Comparison of ENCODE assay signal across 29 cellular contexts in the genomic region with DNA sequence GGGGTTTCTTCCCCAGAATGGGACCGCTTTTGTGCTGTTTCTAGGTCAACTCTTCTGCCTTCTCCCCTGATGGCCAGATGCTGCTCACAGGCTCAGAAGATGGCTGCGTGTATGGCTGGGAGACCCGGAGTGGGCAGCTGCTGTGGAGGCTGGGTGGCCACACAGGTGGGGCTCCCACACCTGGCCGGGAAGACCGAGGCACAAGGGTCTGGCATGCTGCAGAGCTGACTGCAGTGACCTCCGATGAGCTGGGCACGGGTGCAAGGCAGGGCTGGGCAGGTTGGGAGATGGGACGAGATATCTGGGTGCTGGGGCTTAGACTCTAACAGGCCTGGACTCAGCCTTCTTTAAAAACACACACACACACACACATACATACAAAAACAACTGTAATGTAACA. TPM values are rescaled to one million over a fixed set of nuclear protein-coding genes. Genes with fewer than 3 reads are reported as not detected.
A peak's percentile ranks its signal among the peaks of the same experiment; 100 is the strongest.
DNase-seq lines count a peak whose midpoint lies in the region; ATAC-seq and TF ChIP-seq lines count a peak whose summit lies in the region.
"Had no signal": no experiment of that assay in that cellular context is flagged by ENCODE, and none has a peak within 500 bp of the region (broad histone marks: within the 10 kb centered on the region; RNA-seq: fewer than 3 reads in every experiment).

No MANE protein-coding gene starts in this region.

- H3K36me3 Mint-ChIP-seq in activated CD8-positive, alpha-beta T cell treated with anti-CD3 and anti-CD28 coated beads, Interleukin-2, amount 10 ng/mL, durations not matched to agents 7 days and 5 days (ENCODE audit: low read depth) = peaks cover 24% of the 10 kb centered on the region
- H3K36me3 Mint-ChIP-seq in activated CD8-positive, alpha-beta T cell treated with anti-CD3 and anti-CD28 coated beads for 36 hours (ENCODE audit: low read depth) = peaks cover 21% of the 10 kb centered on the region
- H3K36me3 Mint-ChIP-seq in effector memory CD8-positive, alpha-beta T cell (ENCODE audit: insufficient read depth) = peaks cover 12% of the 10 kb centered on the region

- no peak overlapping the region for H2AFZ ChIP-seq in Karpas-422 (ENCODE audit: low read length)
- H2AFZ ChIP-seq in osteoblast (ENCODE audit: low read length) = no peak overlapping the region

- no peaks in the 10 kb centered on the region for H3K9me2 ChIP-seq in Karpas-422 (replicated peaks; ENCODE audit: insufficient read depth, low read length)

- H4K20me1 ChIP-seq in Karpas-422 (ENCODE audit: insufficient read depth, low read depth, low read length) = peaks cover 21% of the 10 kb centered on the region
- H4K20me1 ChIP-seq in osteoblast (ENCODE audit: insufficient read depth, low read length) = peaks cover 31% of the 10 kb centered on the region

- H3K9me3 ChIP-seq in Karpas-422 (ENCODE audit: low read length) (no peaks in the 10 kb centered on the region), osteoblast (ENCODE audit: low read depth, low read length) (no peaks in the 10 kb centered on the region), prostate gland (no peaks in the 10 kb centered on the region)
- H3K9me3 ChIP-seq: esophagus muscularis mucosa, testis had no signal

- peaks cover 11% of the 10 kb centered on the region for H3K36me3 ChIP-seq in Karpas-422 (ENCODE audit: insufficient read depth, low read length)
- H3K36me3 ChIP-seq in osteoblast (ENCODE audit: insufficient read depth, low read length) = peaks cover 27% of the 10 kb centered on the region
- peaks cover 8 to 12% of the 10 kb centered on the region in 2 donors for H3K36me3 ChIP-seq in prostate gland

- TF ChIP-seq POLR2A in prostate gland (IDR thresholded peaks at IDR 0.05) = no peak

- H3K4me3 ChIP-seq in Karpas-422 (ENCODE audit: low read length) (no peak overlapping the region), osteoblast (ENCODE audit: insufficient read depth, low read length) (no peak overlapping the region), prostate gland (no peak overlapping the region)

- peak overlapping the region; percentile 47 for H3K27ac Mint-ChIP-seq in activated CD8-positive, alpha-beta T cell treated with anti-CD3 and anti-CD28 coated beads, Interleukin-2, amount 10 ng/mL, durations not matched to agents 7 days and 5 days
- no peak overlapping the region for H3K27ac Mint-ChIP-seq in activated CD8-positive, alpha-beta T cell treated with anti-CD3 and anti-CD28 coated beads for 36 hours
- H3K27ac Mint-ChIP-seq in effector memory CD8-positive, alpha-beta T cell = peak overlapping the region; percentile 85 to 90
- H3K27ac Mint-ChIP-seq: activated CD4-positive, alpha-beta memory T cell treated with anti-CD3 and anti-CD28 coated beads, Interleukin-2, amount 10 ng/mL, durations not matched to agents 7 days and 5 days had no signal

- H3K27me3 ChIP-seq in Karpas-422 (ENCODE audit: low read length) (no peaks in the 10 kb centered on the region), osteoblast (ENCODE audit: insufficient read depth, low read length) (no peaks in the 10 kb centered on the region), prostate gland (replicated peaks; ENCODE audit: insufficient read depth) (no peaks in the 10 kb centered on the region)
- H3K27me3 ChIP-seq: esophagus muscularis mucosa, testis had no signal

- intact Hi-C loops in activated CD8-positive, alpha-beta T cell treated with anti-CD3 and anti-CD28 coated beads for 36 hours (cut with micrococcal nuclease) = no loop called here
- intact Hi-C loops in prostate gland (cut with DNase I) = loop anchor here (10.0 kb wide), 1 partner anchor 521 kb away; no protein-coding TSS in a partner anchor

- H3K27me3 Mint-ChIP-seq in activated CD8-positive, alpha-beta T cell treated with anti-CD3 and anti-CD28 coated beads, Interleukin-2, amount 10 ng/mL, durations not matched to agents 7 days and 5 days (ENCODE audit: low read depth) = peaks cover 6% of the 10 kb centered on the region
- peaks cover 14% of the 10 kb centered on the region for H3K27me3 Mint-ChIP-seq in activated CD8-positive, alpha-beta T cell treated with anti-CD3 and anti-CD28 coated beads for 36 hours
- no peaks in the 10 kb centered on the region for H3K27me3 Mint-ChIP-seq in effector memory CD8-positive, alpha-beta T cell

- no peak overlapping the region for H3K4me3 Mint-ChIP-seq in activated CD8-positive, alpha-beta T cell treated with anti-CD3 and anti-CD28 coated beads, Interleukin-2, amount 10 ng/mL, durations not matched to agents 7 days and 5 days
- no peak overlapping the region for H3K4me3 Mint-ChIP-seq in activated CD8-positive, alpha-beta T cell treated with anti-CD3 and anti-CD28 coated beads for 36 hours
- H3K4me3 Mint-ChIP-seq in effector memory CD8-positive, alpha-beta T cell = no peak overlapping the region
- H3K4me3 Mint-ChIP-seq: activated CD4-positive, alpha-beta memory T cell treated with anti-CD3 and anti-CD28 coated beads, Interleukin-2, amount 10 ng/mL, durations not matched to agents 7 days and 5 days had no signal

- H3K4me1 Mint-ChIP-seq in activated CD8-positive, alpha-beta T cell treated with anti-CD3 and anti-CD28 coated beads, Interleukin-2, amount 10 ng/mL, durations not matched to agents 7 days and 5 days (ENCODE audit: low read depth) = peaks cover 14% of the 10 kb centered on the region
- peaks cover 28% of the 10 kb centered on the region for H3K4me1 Mint-ChIP-seq in activated CD8-positive, alpha-beta T cell treated with anti-CD3 and anti-CD28 coated beads for 36 hours (ENCODE audit: low read depth)
- peaks cover 14 to 15% of the 10 kb centered on the region in 2 donors for H3K4me1 Mint-ChIP-seq in effector memory CD8-positive, alpha-beta T cell (ENCODE audit: low read depth in 2 of 2)

- no peak overlapping the region for H3K27ac ChIP-seq in Karpas-422 (ENCODE audit: low read length)
- no peak overlapping the region for H3K27ac ChIP-seq in osteoblast (ENCODE audit: low read depth, low read length)
- no peak overlapping the region for H3K27ac ChIP-seq in prostate gland
- H3K27ac ChIP-seq: HL-60, PC-9 had no signal

- 58% methylated on average over 8 of the region's 8 CpGs for WGBS in prostate gland

- POLR2A ChIA-PET in activated CD8-positive, alpha-beta T cell treated with anti-CD3 and anti-CD28 coated beads, Interleukin-2, amount 10 ng/mL, durations not matched to agents 7 days and 5 days (lab: Charles Lee) = interaction anchor here (0.6 to 2.4 kb wide), 4 partner anchors 8 to 82 kb away, joined by 3 to 17 read pairs (median 4); a partner anchor contains a TSS
- POLR2A ChIA-PET in activated CD8-positive, alpha-beta T cell treated with anti-CD3 and anti-CD28 coated beads for 36 hours (lab: Charles Lee) = interaction anchor here (1.1 to 12.4 kb wide), 4 partner anchors 7 to 82 kb away, joined by 5 to 280 read pairs (median 64); a partner anchor contains a TSS

- H3K4me2 ChIP-seq in Karpas-422 (ENCODE audit: low read depth, low read length, poor library complexity, severe bottlenecking) = no peak overlapping the region
- H3K4me2 ChIP-seq in osteoblast (ENCODE audit: insufficient read depth, low read length) = no peak overlapping the region

- CTCF ChIA-PET in activated CD8-positive, alpha-beta T cell treated with anti-CD3 and anti-CD28 coated beads, Interleukin-2, amount 10 ng/mL, durations not matched to agents 7 days and 5 days (lab: Charles Lee) = interaction anchor here (1.0 to 10.0 kb wide), 28 partner anchors 8 to 508 kb away, joined by 3 to 316 read pairs (median 5); a partner anchor contains a TSS
- CTCF ChIA-PET in activated CD8-positive, alpha-beta T cell treated with anti-CD3 and anti-CD28 coated beads for 36 hours (lab: Charles Lee) = interaction anchor here (0.6 to 10.3 kb wide), 26 partner anchors 9 to 308 kb away, joined by 3 to 431 read pairs (median 6); a partner anchor contains a TSS

- H3K4me1 ChIP-seq in Karpas-422 (ENCODE audit: low read length) (peaks cover 11% of the 10 kb centered on the region), osteoblast (ENCODE audit: insufficient read depth, low read length) (peaks cover 12% of the 10 kb centered on the region), prostate gland (replicated peaks) (peaks cover 4% of the 10 kb centered on the region)

- H3K9me3 Mint-ChIP-seq in activated CD8-positive, alpha-beta T cell treated with anti-CD3 and anti-CD28 coated beads, Interleukin-2, amount 10 ng/mL, durations not matched to agents 7 days and 5 days (ENCODE audit: insufficient read depth) = no peaks in the 10 kb centered on the region
- no peaks in the 10 kb centered on the region for H3K9me3 Mint-ChIP-seq in activated CD8-positive, alpha-beta T cell treated with anti-CD3 and anti-CD28 coated beads for 36 hours
- H3K9me3 Mint-ChIP-seq in effector memory CD8-positive, alpha-beta T cell = no peaks in the 10 kb centered on the region
- H3K9me3 Mint-ChIP-seq: activated CD4-positive, alpha-beta memory T cell treated with anti-CD3 and anti-CD28 coated beads, Interleukin-2, amount 10 ng/mL, durations not matched to agents 7 days and 5 days; T-helper 2 cell treated with Interferon-gamma antibody and Interleukin-4, amounts not matched to agents 5 μg/mL and 100 μg/mL, for 36 hours had no signal

- no peak for DNase-seq in activated CD8-positive, alpha-beta T cell treated with anti-CD3 and anti-CD28 coated beads, Interleukin-2, amount 10 ng/mL, durations not matched to agents 7 days and 5 days
- DNase-seq in activated CD8-positive, alpha-beta T cell treated with anti-CD3 and anti-CD28 coated beads for 36 hours = no peak
- DNase-seq in Karpas-422 = peak; percentile 39
- DNase-seq in effector memory CD8-positive, alpha-beta T cell = no peak
- DNase-seq in osteoblast (ENCODE audit: insufficient read length, low spot score, missing footprints) = peak; percentile 72
- DNase-seq in activated gamma-delta T cell (lab: John Stamatoyannopoulos, UW) = no peak
- DNase-seq in stimulated activated naive CD4-positive, alpha-beta T cell treated with Interleukin-2 at 50 U/mL for 16 hours (lab: John Stamatoyannopoulos, UW) = no peak
- no peak for DNase-seq in prostate gland (ENCODE audit: low spot score)
- DNase-seq: activated CD4-positive, alpha-beta memory T cell treated with anti-CD3 and anti-CD28 coated beads, Interleukin-2, amount 10 ng/mL, durations not matched to agents 7 days and 5 days; activated CD4-positive, alpha-beta T cell treated with anti-CD3 and anti-CD28 coated beads for 1 hour; activated effector memory CD4-positive, alpha-beta T cell treated with anti-CD3 and anti-CD28 coated beads, Interleukin-2, amount 50 U/mL, for 16 hours; central memory CD4-positive, alpha-beta T cell; foreskin fibroblast; head of caudate nucleus; NCI-H1417; NCI-H2029 treated with DMSO at 0.1 percent for 48 hours; NCI-H524 treated with DMSO at 0.1 percent for 48 hours; NK-92 treated with Interleukin-12 subunit alpha and Interleukin-12 subunit beta, amount 100 ng/mL, for 24 hours; PC-9; SHP77; stimulated activated naive CD4-positive, alpha-beta T cell; testis had no signal

- H3K79me2 ChIP-seq in Karpas-422 (ENCODE audit: low read length) (peaks cover 4% of the 10 kb centered on the region; the same call in 1 of the 2 replicates), osteoblast (ENCODE audit: insufficient read depth, low read length) (peaks cover 8% of the 10 kb centered on the region)

- TF ChIP-seq CTCF in activated CD8-positive, alpha-beta T cell treated with anti-CD3 and anti-CD28 coated beads for 36 hours (IDR thresholded peaks at IDR 0.05) = no peak
- TF ChIP-seq CTCF in osteoblast (IDR thresholded peaks at IDR 0.05; ENCODE audit: extremely low read depth, low read depth, low read length) (no peak), prostate gland (IDR thresholded peaks at IDR 0.05) (no peak)

- no peak for ATAC-seq in activated CD8-positive, alpha-beta T cell treated with anti-CD3 and anti-CD28 coated beads, Interleukin-2, amount 10 ng/mL, durations not matched to agents 7 days and 5 days
- ATAC-seq in activated CD8-positive, alpha-beta T cell treated with anti-CD3 and anti-CD28 coated beads for 36 hours = no peak
- ATAC-seq in effector memory CD8-positive, alpha-beta T cell (replicated peaks) = no peak

- no peak overlapping the region for H3K9ac ChIP-seq in Karpas-422 (ENCODE audit: low read length)

RNA-seq across cellular contexts. Expression of a gene that starts 0.9 kb away (rescaled TPM):
- total RNA-seq in activated CD8-positive, alpha-beta T cell treated with anti-CD3 and anti-CD28 coated beads, Interleukin-2, amount 10 ng/mL, durations not matched to agents 7 days and 5 days = not detected
- not detected for total RNA-seq in activated CD8-positive, alpha-beta T cell treated with anti-CD3 and anti-CD28 coated beads for 36 hours
- total RNA-seq in Karpas-422 (2014; rRNA removed; shearing (Covaris generic); ENCODE audit: low replicate concordance) = not detected in 2 replicates
- total RNA-seq in osteoblast (not detected in 2 replicates), prostate gland (not detected)
- total RNA-seq: A172; activated CD4-positive, alpha-beta memory T cell treated with anti-CD3 and anti-CD28 coated beads, Interleukin-2, amount 10 ng/mL, durations not matched to agents 7 days and 5 days; liver; myocyte; PC-9; skeletal muscle tissue had no signal

RNA-seq across cellular contexts. Expression of a gene that starts 7.6 kb away (rescaled TPM):
- total RNA-seq in activated CD8-positive, alpha-beta T cell treated with anti-CD3 and anti-CD28 coated beads, Interleukin-2, amount 10 ng/mL, durations not matched to agents 7 days and 5 days = 1,000 to 10,000 TPM; 1,341 to 1,437 TPM
- total RNA-seq in activated CD8-positive, alpha-beta T cell treated with anti-CD3 and anti-CD28 coated beads for 36 hours = 1,000 to 10,000 TPM; 2,301 to 2,341 TPM
- total RNA-seq in Karpas-422 (2014; rRNA removed; shearing (Covaris generic); ENCODE audit: low replicate concordance) = 3,451 and 4,363 TPM in 2 replicates
- total RNA-seq in osteoblast (1,644 and 1,645 TPM in 2 replicates), prostate gland (1,000 to 10,000 TPM; 1,539 to 2,854 TPM)

RNA-seq across cellular contexts. Expression of a gene that starts 7.8 kb away (rescaled TPM):
- 10 to 100 TPM; 82.0 to 86.0 TPM for total RNA-seq in activated CD8-positive, alpha-beta T cell treated with anti-CD3 and anti-CD28 coated beads, Interleukin-2, amount 10 ng/mL, durations not matched to agents 7 days and 5 days
- 10 to 100 TPM; 72.7 to 73.9 TPM for total RNA-seq in activated CD8-positive, alpha-beta T cell treated with anti-CD3 and anti-CD28 coated beads for 36 hours
- 56.8 and 124 TPM in 2 replicates for total RNA-seq in Karpas-422 (2014; rRNA removed; shearing (Covaris generic); ENCODE audit: low replicate concordance)
- 9.8 and 11.8 TPM in 2 replicates for total RNA-seq in osteoblast
- 10 to 100 TPM; 27.8 to 41.1 TPM for total RNA-seq in prostate gland

Comparison
In these comparisons a context has a peak if more than half of its experiments do, and no peak if none do; other contexts are left out.
1. DNase-seq: peak in Karpas-422 (single experiment) and osteoblast (single experiment); none in activated CD8-positive, alpha-beta T cell treated with anti-CD3 and anti-CD28 coated beads, Interleukin-2, amount 10 ng/mL, durations not matched to agents 7 days and 5 days (single experiment), activated CD8-positive, alpha-beta T cell treated with anti-CD3 and anti-CD28 coated beads for 36 hours (single experiment), effector memory CD8-positive, alpha-beta T cell (0 of 3), activated gamma-delta T cell (single experiment), stimulated activated naive CD4-positive, alpha-beta T cell treated with Interleukin-2 at 50 U/mL for 16 hours (single experiment) and prostate gland (single experiment).